Comparison of ENCODE assay signal across 17 cellular contexts in genomic region chr2:26144031-26144430, GRCh38. TPM values are rescaled to one million over a fixed set of nuclear protein-coding genes. Genes with fewer than 3 reads are reported as not detected.
DNase-seq lines count a peak whose midpoint lies in the region; ATAC-seq and TF ChIP-seq lines count a peak whose summit lies in the region.
"Had no signal": no experiment of that assay in that cellular context is flagged by ENCODE, and none has a peak within 500 bp of the region (broad histone marks: within the 10 kb centered on the region; RNA-seq: fewer than 3 reads in every experiment).

No MANE protein-coding gene starts in this region.

- H3K9me3 Mint-ChIP-seq in T-helper 2 cell treated with Interferon-gamma antibody and Interleukin-4, amounts not matched to agents 5 μg/mL and 100 μg/mL, for 36 hours = no peaks in the 10 kb centered on the region
- H3K9me3 Mint-ChIP-seq: stimulated activated naive CD8-positive, alpha-beta T cell treated with anti-CD3 and anti-CD28 coated beads, Interleukin-15, Interleukin-2, amounts not matched to agents 100 ng/mL and 50 ng/mL, for 24 hours had no signal

- RAD21 ChIA-PET in HCT116 (lab: Charles Lee; ENCODE audit: low non-redundant PET in 1 of 2, low total read pairs in 2 of 2, uncharacterized antibody in 2 of 2, unreplicated experiment in 2 of 2) = interaction anchor here in 1 of 2 experiments (1.4 kb wide), 1 partner anchor 152 kb away, joined by 3 read pairs; no protein-coding TSS in a partner anchor

- H3K9me2 ChIP-seq in HCT116 (ENCODE audit: insufficient read depth) = no peaks in the 10 kb centered on the region

- TF ChIP-seq CTCF in HCT116 (IDR thresholded peaks at IDR 0.05 in 2 of 3, conservative IDR thresholded peaks at IDR 0.05 in 1 of 3; ENCODE audit: borderline replicate concordance in 1 of 3, insufficient read depth in 1 of 3, low read depth in 2 of 3, low read length in 2 of 3) = no peak
- TF ChIP-seq CTCF in fibroblast of villous mesenchyme (IDR thresholded peaks at IDR 0.05; ENCODE audit: insufficient read depth, low read depth, low read length) = no peak
- no peak for TF ChIP-seq CTCF in esophagus squamous epithelium (IDR thresholded peaks at IDR 0.05)
- no peak for TF ChIP-seq CTCF in GM20000 (IDR thresholded peaks at IDR 0.05; ENCODE audit: extremely low read depth, missing control alignments)

- no peak overlapping the region for H3K27ac Mint-ChIP-seq in T-helper 2 cell treated with Interferon-gamma antibody and Interleukin-4, amounts not matched to agents 5 μg/mL and 100 μg/mL, for 36 hours
- H3K27ac Mint-ChIP-seq: stimulated activated naive CD8-positive, alpha-beta T cell treated with anti-CD3 and anti-CD28 coated beads, Interleukin-15, Interleukin-2, amounts not matched to agents 100 ng/mL and 50 ng/mL, for 24 hours; T-helper 17 cell had no signal

- H3K9ac ChIP-seq in BLaER1 (no peak overlapping the region), HCT116 (ENCODE audit: low read length) (no peak overlapping the region)

- intact Hi-C loops in HCT116 (cut with micrococcal nuclease) (loop anchor here (2.0 kb wide), 2 partner anchors 55 to 291 kb away; no protein-coding TSS in a partner anchor), esophagus squamous epithelium (cut with DNase I) (loop anchor here (10.0 kb wide), 1 partner anchor 189 kb away; no protein-coding TSS in a partner anchor)

- H3K4me3 ChIP-seq in BLaER1 (no peak overlapping the region), HCT116 (replicated peaks in 1 of 2; ENCODE audit: low read depth in 1 of 2, low read length in 2 of 2) (no peak overlapping the region), fibroblast of villous mesenchyme (ENCODE audit: low read depth, low read length) (no peak overlapping the region), esophagus squamous epithelium (no peak overlapping the region)
- H3K4me3 ChIP-seq: spleen had no signal

- H3K4me1 ChIP-seq in BLaER1 (peaks cover 6% of the 10 kb centered on the region), HCT116 (ENCODE audit: control insufficient read depth in 1 of 2, insufficient read depth in 2 of 2, low read length in 2 of 2) (peaks cover 3% of the 10 kb centered on the region in 2 experiments; a peak in 1 of 4 replicates), esophagus squamous epithelium (peaks cover 4 to 16% (median 4%) of the 10 kb centered on the region in 3 donors)

- WGBS in esophagus squamous epithelium, 2 donors = 54 to 65% methylated on average over 7 of the region's 7 CpGs

- H3K27me3 ChIP-seq in BLaER1 (no peaks in the 10 kb centered on the region), HCT116 (ENCODE audit: insufficient read depth, low read length) (no peaks in the 10 kb centered on the region), esophagus squamous epithelium (no peaks in the 10 kb centered on the region)

- DNase-seq in HCT116 (ENCODE audit: low read depth, low spot score) = no peak
- DNase-seq in NCI-H82 (lab: John Stamatoyannopoulos, UW) = peak; percentile 37
- peak; percentile 20 for DNase-seq in fibroblast of villous mesenchyme (ENCODE audit: low read depth)
- DNase-seq in T-helper 2 cell treated with Interferon-gamma antibody and Interleukin-4, amounts not matched to agents 5 μg/mL and 100 μg/mL, for 36 hours (ENCODE audit: low spot score) = no peak
- no peak for DNase-seq in esophagus squamous epithelium (lab: John Stamatoyannopoulos, UW)
- DNase-seq in kidney glomerular epithelial cell (lab: John Stamatoyannopoulos, UW) = no peak
- DNase-seq in GM20000 (ENCODE audit: low spot score) = no peak
- DNase-seq: activated CD4-positive, alpha-beta T cell treated with anti-CD3 and anti-CD28 coated beads, Interleukin-2, amount 50 U/mL, for 48 hours; amniotic stem cell; EL; midbrain; NCI-H446; RPMI8226; spleen; T-helper 17 cell had no signal

- H3K4me3 Mint-ChIP-seq in T-helper 2 cell treated with Interferon-gamma antibody and Interleukin-4, amounts not matched to agents 5 μg/mL and 100 μg/mL, for 36 hours = no peak overlapping the region
- H3K4me3 Mint-ChIP-seq: stimulated activated naive CD8-positive, alpha-beta T cell treated with anti-CD3 and anti-CD28 coated beads, Interleukin-15, Interleukin-2, amounts not matched to agents 100 ng/mL and 50 ng/mL, for 24 hours; T-helper 17 cell had no signal

- H3K4me2 ChIP-seq in BLaER1 (peak overlapping the region; percentile 17; the same call in 1 of the 2 replicates), HCT116 (ENCODE audit: low read length) (no peak overlapping the region)

- 0 out of 2 replicates have a peak, but pooled peaks have one; percentile 5 for TF ChIP-seq RAD21 in HCT116 (IDR thresholded peaks at IDR 0.05; ENCODE audit: low read depth)

- CTCF ChIA-PET in HCT116 (lab: Charles Lee) = interaction anchor here (0.7 to 3.7 kb wide), 2 partner anchors 189 to 193 kb away, joined by 3 to 34 read pairs; no protein-coding TSS in a partner anchor

- no peaks in the 10 kb centered on the region for H3K79me2 ChIP-seq in HCT116 (ENCODE audit: insufficient read depth, low read length)

- no TSS peak for BruUV-seq in HCT116 (replicated peaks; lab: Mats Ljungman, UMichigan)

- no peak overlapping the region for H2AFZ ChIP-seq in HCT116 (ENCODE audit: low read depth, low read length, poor library complexity, severe bottlenecking)

- peaks cover 4% of the 10 kb centered on the region for H3K36me3 Mint-ChIP-seq in T-helper 2 cell treated with Interferon-gamma antibody and Interleukin-4, amounts not matched to agents 5 μg/mL and 100 μg/mL, for 36 hours (ENCODE audit: low read depth)

- no peak overlapping the region for H3K27ac ChIP-seq in BLaER1
- H3K27ac ChIP-seq in HCT116 (ENCODE audit: low read depth, low read length) = no peak overlapping the region
- H3K27ac ChIP-seq in esophagus squamous epithelium = no peak overlapping the region
- H3K27ac ChIP-seq: spleen had no signal

- POLR2A ChIA-PET in HCT116 (lab: Charles Lee) = no interaction called here

- no peaks in the 10 kb centered on the region for H3K9me3 ChIP-seq in BLaER1
- H3K9me3 ChIP-seq in HCT116 (ENCODE audit: control insufficient read depth in 1 of 2, insufficient read depth in 1 of 2, low read depth in 1 of 2, low read length in 2 of 2) = no peaks in the 10 kb centered on the region
- no peaks in the 10 kb centered on the region for H3K9me3 ChIP-seq in esophagus squamous epithelium
- H3K9me3 ChIP-seq: spleen had no signal

- ATAC-seq in HCT116 = no peak
- ATAC-seq: T-helper 17 cell had no signal

- H4K20me1 ChIP-seq in BLaER1 = no peaks in the 10 kb centered on the region
- no peaks in the 10 kb centered on the region for H4K20me1 ChIP-seq in HCT116 (ENCODE audit: insufficient read depth)

- H3K4me1 Mint-ChIP-seq in T-helper 2 cell treated with Interferon-gamma antibody and Interleukin-4, amounts not matched to agents 5 μg/mL and 100 μg/mL, for 36 hours (ENCODE audit: low read depth) = peaks cover 2% of the 10 kb centered on the region

- no peaks in the 10 kb centered on the region for H3K36me3 ChIP-seq in BLaER1
- H3K36me3 ChIP-seq in HCT116 (ENCODE audit: control insufficient read depth in 1 of 2, insufficient read depth in 2 of 2, low read length in 2 of 2) = no peaks in the 10 kb centered on the region
- no peaks in the 10 kb centered on the region for H3K36me3 ChIP-seq in esophagus squamous epithelium
- H3K36me3 ChIP-seq: spleen had no signal

- TF ChIP-seq POLR2A in HCT116 (IDR thresholded peaks at IDR 0.05; ENCODE audit: borderline replicate concordance, extremely low read depth, insufficient read depth, insufficient read length) (no peak), esophagus squamous epithelium (IDR thresholded peaks at IDR 0.05) (no peak)

- H3K27me3 Mint-ChIP-seq in T-helper 2 cell treated with Interferon-gamma antibody and Interleukin-4, amounts not matched to agents 5 μg/mL and 100 μg/mL, for 36 hours (ENCODE audit: low read depth) = peaks cover 3% of the 10 kb centered on the region

TF ChIP-seq in HCT116, 20 proteins besides CTCF, POLR2A, EP300 and RAD21 (continues in another document):
- no peak for TF ChIP-seq POLR2AphosphoS5 (IDR thresholded peaks at IDR 0.05; ENCODE audit: low read depth, low read length)
- no peak for TF ChIP-seq SRF (IDR thresholded peaks at IDR 0.05; ENCODE audit: low read depth)
- no peak for TF ChIP-seq REST (IDR thresholded peaks at IDR 0.05; ENCODE audit: low read depth)
- TF ChIP-seq CBX3 (IDR thresholded peaks at IDR 0.05; ENCODE audit: low read depth) = no peak
- TF ChIP-seq EGR1 (IDR thresholded peaks at IDR 0.05; ENCODE audit: low read depth) = no peak
- TF ChIP-seq YY1 (IDR thresholded peaks at IDR 0.05; ENCODE audit: extremely low read depth, insufficient replicate concordance, low read depth, low read length) = no peak
- no peak for TF ChIP-seq ATF3 (IDR thresholded peaks at IDR 0.05)
- no peak for TF ChIP-seq JUND (IDR thresholded peaks at IDR 0.05)

RNA-seq across cellular contexts. Expression of gene GAREM2, which starts 28.9 kb away (rescaled TPM):
- total RNA-seq in HCT116 (2021; ENCODE audit: unreplicated experiment) (13.3 TPM), fibroblast of villous mesenchyme (0.97 and 2.2 TPM in 2 replicates), esophagus squamous epithelium (1 to 10 TPM in 2 of 4 donors, under 1 TPM in 2; 0.19 to 1.5 (median 0.89) TPM)
- 6.6 and 8.4 TPM in 2 replicates for polyA plus RNA-seq in HCT116 (2012)

Comparison
In these comparisons a context has a peak if more than half of its experiments do, and no peak if none do; other contexts are left out.
1. DNase-seq: peak in NCI-H82 (single experiment) and fibroblast of villous mesenchyme (single experiment); none in HCT116 (single experiment), T-helper 2 cell treated with Interferon-gamma antibody and Interleukin-4, amounts not matched to agents 5 μg/mL and 100 μg/mL, for 36 hours (single experiment), esophagus squamous epithelium (single experiment), kidney glomerular epithelial cell (single experiment) and GM20000 (single experiment).